34 cellular contexts compared by ENCODE assay signal in the genomic region with DNA sequence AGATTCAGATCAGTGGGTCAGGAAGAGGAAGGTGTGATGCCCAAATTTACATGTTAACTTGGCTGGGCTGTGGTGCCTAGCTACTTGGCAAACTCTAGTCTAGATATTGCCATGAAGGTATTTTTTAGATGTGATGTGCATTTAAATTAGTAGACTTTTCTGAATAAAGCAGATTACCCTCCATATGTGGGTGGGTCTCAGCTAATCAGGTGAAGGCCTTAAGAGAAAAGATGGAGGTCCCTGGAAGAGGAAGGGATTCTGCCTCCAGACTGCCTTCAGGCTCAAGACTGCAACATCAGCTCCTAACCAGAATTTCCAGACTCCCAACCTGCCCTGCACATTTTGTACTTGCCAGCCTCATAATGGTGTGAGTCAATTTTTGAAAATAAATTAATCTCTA.
"Had no signal": no experiment of that assay in that cellular context is flagged by ENCODE, and none has a peak within 500 bp of the region (broad histone marks: within the 10 kb centered on the region; RNA-seq: fewer than 3 reads in every experiment).

No MANE protein-coding gene starts in this region.

- H3K36me3 Mint-ChIP-seq: activated naive CD4-positive, alpha-beta T cell treated with anti-CD3 and anti-CD28 coated beads, Interleukin-2, amount 10 ng/mL, durations not matched to agents 7 days and 5 days; activated naive CD8-positive, alpha-beta T cell; brain had no signal

- H3K4me3 Mint-ChIP-seq: activated B cell treated with CpG ODN at 0.5 μM for 24 hours; activated CD4-positive, alpha-beta memory T cell treated with anti-CD3 and anti-CD28 coated beads for 36 hours; activated CD4-positive, alpha-beta T cell treated with anti-CD3 and anti-CD28 coated beads, Interleukin-2, amount 10 ng/mL, durations not matched to agents 24 days and 14 days; activated CD8-positive, alpha-beta T cell treated with anti-CD3 and anti-CD28 coated beads for 36 hours; activated naive CD4-positive, alpha-beta T cell treated with anti-CD3 and anti-CD28 coated beads, Interleukin-2, amount 10 ng/mL, durations not matched to agents 7 days and 5 days; activated naive CD4-positive, alpha-beta T cell treated with anti-CD3 and anti-CD28 coated beads, Interleukin-2, amount 50 U/mL, for 24 hours; activated naive CD8-positive, alpha-beta T cell; activated naive CD8-positive, alpha-beta T cell treated with anti-CD3 and anti-CD28 coated beads, Interleukin-2, amount 10 ng/mL, durations not matched to agents 7 days and 5 days; activated naive CD8-positive, alpha-beta T cell treated with anti-CD3 and anti-CD28 coated beads, Interleukin-2, amount 50 U/mL, for 24 hours; activated T-cell treated with anti-CD3 and anti-CD28 coated beads, Interleukin-2, amount 50 U/mL, for 4 hours; activated T-cell treated with anti-CD3 and anti-CD28 coated beads, Interleukin-2, amount 50 U/mL, for 72 hours; activated T-helper 1 cell treated with anti-CD3 and anti-CD28 coated beads, Interleukin-12 subunit alpha, Interleukin-12 subunit beta, Interleukin-2, Interleukin-4 antibody, amounts not matched to agents 30 ng/mL and 10 ng/mL and 1 ng/mL, durations not matched to agents 14 hours and 24 hours and 36 hours; activated T-helper 17 cell treated with anti-CD3 and anti-CD28 coated beads, Interleukin-2, amount 50 U/mL, for 72 hours; brain; T-helper 1 cell treated with Interleukin-12 subunit alpha and Interleukin-12 subunit beta and Interleukin-4 antibody, amounts not matched to agents 30 μg/mL and 1 μg/mL, for 36 hours; T-helper 2 cell treated with Interferon-gamma antibody and Interleukin-4, amounts not matched to agents 5 μg/mL and 100 μg/mL, for 36 hours had no signal

- H3K4me3 ChIP-seq: ascending aorta, cardiac muscle cell had no signal

- DNase-seq: activated B cell treated with CpG ODN at 0.5 μM for 24 hours; activated CD4-positive, alpha-beta memory T cell treated with anti-CD3 and anti-CD28 coated beads for 36 hours; activated CD4-positive, alpha-beta T cell treated with anti-CD3 and anti-CD28 coated beads for 4 hours; activated CD4-positive, alpha-beta T cell treated with anti-CD3 and anti-CD28 coated beads, Interleukin-2, amount 10 ng/mL, durations not matched to agents 24 days and 14 days; activated CD4-positive, alpha-beta T cell treated with anti-CD3 and anti-CD28 coated beads, Interleukin-2, amount 50 U/mL, for 1 hour; activated CD4-positive, alpha-beta T cell treated with anti-CD3 and anti-CD28 coated beads, Interleukin-2, amount 50 U/mL, for 4 hours; activated CD4-positive, CD25-positive, alpha-beta regulatory T cell treated with anti-CD3 and anti-CD28 coated beads, Interleukin-2, amount 50 U/mL, for 72 hours; activated CD8-positive, alpha-beta memory T cell treated with anti-CD3 and anti-CD28 coated beads, Interleukin-2, amount 50 U/mL, for 4 hours; activated CD8-positive, alpha-beta T cell treated with anti-CD3 and anti-CD28 coated beads for 36 hours; activated gamma-delta T cell; activated naive CD4-positive, alpha-beta T cell treated with anti-CD3 and anti-CD28 coated beads, Interleukin-2, amount 10 ng/mL, durations not matched to agents 7 days and 5 days; activated naive CD4-positive, alpha-beta T cell treated with Interleukin-2 at 50 U/mL for 16 hours; activated naive CD8-positive, alpha-beta T cell treated with anti-CD3 and anti-CD28 coated beads, Interleukin-2, amount 10 ng/mL, durations not matched to agents 7 days and 5 days; activated naive CD8-positive, alpha-beta T cell treated with anti-CD3 and anti-CD28 coated beads, Interleukin-2, amount 50 U/mL, for 24 hours; activated T-cell treated with anti-CD3 and anti-CD28 coated beads for 4 hours; activated T-cell treated with anti-CD3 and anti-CD28 coated beads, Interleukin-2, amount 50 U/mL, for 1 hour; activated T-cell treated with anti-CD3 and anti-CD28 coated beads, Interleukin-2, amount 50 U/mL, for 4 hours; activated T-cell treated with anti-CD3 and anti-CD28 coated beads, Interleukin-2, amount 50 U/mL, for 72 hours; amygdala; anterior cingulate cortex; caudate nucleus; T-helper 1 cell; T-helper 2 cell; T-helper 9 cell had no signal

- H3K36me3 ChIP-seq: ascending aorta, cardiac muscle cell had no signal

- H3K27ac ChIP-seq: ascending aorta, cardiac muscle cell, VCaP had no signal

- H3K4me1 ChIP-seq: ascending aorta had no signal

- H3K27ac Mint-ChIP-seq: activated B cell treated with CpG ODN at 0.5 μM for 24 hours; activated CD4-positive, alpha-beta memory T cell treated with anti-CD3 and anti-CD28 coated beads for 36 hours; activated CD4-positive, alpha-beta T cell treated with anti-CD3 and anti-CD28 coated beads, Interleukin-2, amount 10 ng/mL, durations not matched to agents 24 days and 14 days; activated CD8-positive, alpha-beta T cell treated with anti-CD3 and anti-CD28 coated beads for 36 hours; activated naive CD4-positive, alpha-beta T cell treated with anti-CD3 and anti-CD28 coated beads, Interleukin-2, amount 10 ng/mL, durations not matched to agents 7 days and 5 days; activated naive CD8-positive, alpha-beta T cell; activated naive CD8-positive, alpha-beta T cell treated with anti-CD3 and anti-CD28 coated beads, Interleukin-2, amount 10 ng/mL, durations not matched to agents 7 days and 5 days; activated naive CD8-positive, alpha-beta T cell treated with anti-CD3 and anti-CD28 coated beads, Interleukin-2, amount 50 U/mL, for 24 hours; activated T-cell treated with anti-CD3 and anti-CD28 coated beads, Interleukin-2, amount 50 U/mL, for 72 hours; activated T-helper 1 cell treated with anti-CD3 and anti-CD28 coated beads, Interleukin-12 subunit alpha, Interleukin-12 subunit beta, Interleukin-2, Interleukin-4 antibody, amounts not matched to agents 30 ng/mL and 10 ng/mL and 1 ng/mL, durations not matched to agents 14 hours and 24 hours and 36 hours; activated T-helper 17 cell treated with anti-CD3 and anti-CD28 coated beads, Interleukin-2, amount 50 U/mL, for 72 hours; brain; T-helper 1 cell treated with Interleukin-12 subunit alpha and Interleukin-12 subunit beta and Interleukin-4 antibody, amounts not matched to agents 30 μg/mL and 1 μg/mL, for 36 hours; T-helper 2 cell treated with Interferon-gamma antibody and Interleukin-4, amounts not matched to agents 5 μg/mL and 100 μg/mL, for 36 hours had no signal

- H3K9me3 Mint-ChIP-seq: brain had no signal

- ATAC-seq: activated CD8-positive, alpha-beta T cell treated with anti-CD3 and anti-CD28 coated beads for 36 hours; activated naive CD8-positive, alpha-beta T cell treated with anti-CD3 and anti-CD28 coated beads, Interleukin-2, amount 50 U/mL, for 24 hours; activated T-cell treated with anti-CD3 and anti-CD28 coated beads, Interleukin-2, amount 50 U/mL, for 4 hours; activated T-cell treated with anti-CD3 and anti-CD28 coated beads, Interleukin-2, amount 50 U/mL, for 72 hours; activated T-helper 17 cell treated with anti-CD3 and anti-CD28 coated beads, Interleukin-2, amount 50 U/mL, for 72 hours had no signal

- H3K9me3 ChIP-seq: ascending aorta had no signal

- H3K27me3 ChIP-seq: ascending aorta, cardiac muscle cell had no signal

- H3K27me3 Mint-ChIP-seq: activated CD8-positive, alpha-beta T cell treated with anti-CD3 and anti-CD28 coated beads for 36 hours; activated naive CD8-positive, alpha-beta T cell treated with anti-CD3 and anti-CD28 coated beads, Interleukin-2, amount 50 U/mL, for 24 hours; activated T-helper 17 cell treated with anti-CD3 and anti-CD28 coated beads, Interleukin-2, amount 50 U/mL, for 72 hours had no signal
